In genomic region chr19:7928741-7929701, GRCh38 we compare ENCODE assay signal across 1 cellular context.
TF ChIP-seq lines count a peak whose summit lies in the region.

No MANE protein-coding gene starts in this region.

TF ChIP-seq in K562, 482 proteins besides CTCF, POLR2A, EP300 and RAD21:
- TF ChIP-seq E2F1 (CRISPR knock-in tag; IDR thresholded peaks at IDR 0.05) (0 out of 2 replicates have a peak, but pooled peaks have one; percentile 51), RBM22 (IDR thresholded peaks at IDR 0.05; ENCODE audit: low read depth, low read length, poor library complexity, severe bottlenecking) (peak; percentile 62), E2F8 (IDR thresholded peaks at IDR 0.05; ENCODE audit: low read depth, partially characterized antibody) (no peak), SMC3 (conservative IDR thresholded peaks at IDR 0.05; ENCODE audit: insufficient read depth, low read depth, low read length) (0 out of 2 replicates have a peak, but pooled peaks have one; percentile 24), POLR2G (IDR thresholded peaks at IDR 0.05; ENCODE audit: low read depth, low read length) (peak; percentile 69), CTCFL (IDR thresholded peaks at IDR 0.05; ENCODE audit: borderline replicate concordance, insufficient read depth, low read depth, low read length, poor library complexity, severe bottlenecking) (peak; percentile 2), VEZF1 (CRISPR knock-in tag; IDR thresholded peaks at IDR 0.05) (peak; percentile 35; the same call in 1 of the 2 replicates), RBFOX2 (IDR thresholded peaks at IDR 0.05; ENCODE audit: low read depth, low read length) (peak; percentile 65), POLR2B (IDR thresholded peaks at IDR 0.05; ENCODE audit: low read depth, partially characterized antibody) (peak; percentile 55), FOXJ2 (tag; IDR thresholded peaks at IDR 0.05) (peak; percentile 93), ZNF561 (CRISPR knock-in tag; conservative IDR thresholded peaks at IDR 0.05) (no peak), ZBTB7A (IDR thresholded peaks at IDR 0.05; ENCODE audit: borderline replicate concordance, control insufficient read depth, low read depth, low read length) (peak; percentile 48; the same call in 1 of the 2 replicates), POLR2AphosphoS5 (IDR thresholded peaks at IDR 0.05; ENCODE audit: control insufficient read depth, insufficient read depth, low read depth, low read length) (peak; percentile 26; the same call in 1 of the 2 replicates), ZNF384 (IDR thresholded peaks at IDR 0.05; ENCODE audit: low read depth, low read length) (0 out of 2 replicates have a peak, but pooled peaks have one; percentile 19), RFX1 (IDR thresholded peaks at IDR 0.05) (peak; percentile 86), ATF3 (IDR thresholded peaks at IDR 0.05) (0 out of 2 replicates have a peak, but pooled peaks have one; percentile 39), ATF3 (CRISPR knock-in tag; conservative IDR thresholded peaks at IDR 0.05) (no peak), STAG1 (CRISPR knock-in tag; IDR thresholded peaks at IDR 0.05; ENCODE audit: borderline replicate concordance) (no peak), NFIC (IDR thresholded peaks at IDR 0.05) (peak; percentile 91), ZNF740 (CRISPR knock-in tag; IDR thresholded peaks at IDR 0.05) (peak; percentile 89), ZNF740 (tag; IDR thresholded peaks at IDR 0.05) (peak in 1 of 2 experiments; percentile 75; a peak in 2 of 4 replicates), ZNF212 (CRISPR knock-in tag; IDR thresholded peaks at IDR 0.05) (no peak)
